Comparison of ENCODE assay signal across 20 cellular contexts in the genomic region with DNA sequence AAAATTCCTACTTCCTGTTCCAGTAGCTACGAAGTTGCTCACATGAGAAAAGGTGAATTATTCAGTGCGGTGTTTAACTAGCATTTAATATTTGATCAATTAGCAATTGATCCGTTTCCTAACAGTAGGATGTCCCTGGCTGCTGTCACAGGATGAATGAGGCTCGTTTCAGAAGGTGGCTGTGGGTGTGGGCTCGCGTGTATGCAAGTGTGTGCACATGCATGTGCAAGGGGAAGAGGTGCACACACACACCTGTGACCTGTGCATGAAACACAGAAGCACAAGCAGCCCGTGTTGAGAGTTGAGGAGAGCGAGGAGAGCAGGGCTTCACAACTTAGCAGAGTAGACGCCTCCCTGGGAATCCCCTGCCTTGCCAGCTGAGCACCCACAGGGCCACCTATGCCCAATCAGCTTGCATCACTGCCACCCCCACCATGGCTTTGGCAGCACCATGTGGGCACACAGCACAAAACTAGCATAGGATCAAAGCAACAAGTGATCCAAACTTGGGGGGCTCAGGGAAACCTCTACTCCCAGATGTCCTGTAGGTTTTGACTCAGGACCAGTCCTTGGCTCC.
A peak's percentile ranks its signal among the peaks of the same experiment; 100 is the strongest.
DNase-seq lines count a peak whose midpoint lies in the region; ATAC-seq and TF ChIP-seq lines count a peak whose summit lies in the region.
"Had no signal": no experiment of that assay in that cellular context is flagged by ENCODE, and none has a peak within 500 bp of the region (broad histone marks: within the 10 kb centered on the region; RNA-seq: fewer than 3 reads in every experiment).

No MANE protein-coding gene starts in this region.

- no peak overlapping the region for H2AFZ ChIP-seq in mammary epithelial cell (ENCODE audit: low read depth, low read length)
- H2AFZ ChIP-seq: GM23248 had no signal

- no peaks in the 10 kb centered on the region for H3K27me3 Mint-ChIP-seq in activated T-cell treated with anti-CD3 and anti-CD28 coated beads, Interleukin-2, amount 50 U/mL, for 4 hours (ENCODE audit: low read depth)
- H3K27me3 Mint-ChIP-seq: activated CD4-positive, alpha-beta T cell treated with anti-CD3 and anti-CD28 coated beads, Interleukin-2, amount 10 ng/mL, durations not matched to agents 7 days and 5 days had no signal

- no peaks in the 10 kb centered on the region for H3K9me3 Mint-ChIP-seq in activated T-cell treated with anti-CD3 and anti-CD28 coated beads, Interleukin-2, amount 50 U/mL, for 4 hours
- H3K9me3 Mint-ChIP-seq: activated CD4-positive, alpha-beta T cell treated with anti-CD3 and anti-CD28 coated beads, Interleukin-2, amount 10 ng/mL, durations not matched to agents 7 days and 5 days; CD8-positive, alpha-beta T cell; natural killer cell treated with Interleukin-12 subunit alpha and Interleukin-12 subunit beta and Interleukin-15 and Interleukin-18, amount 100 ng/mL, for 72 hours had no signal

- TF ChIP-seq POLR2A in spleen (IDR thresholded peaks at IDR 0.05), result no peak

- H3K27me3 ChIP-seq in spleen (replicated peaks in 1 of 7), result peaks cover 0 to 2% (median 0%) of the 10 kb centered on the region in 7 donors
- H3K27me3 ChIP-seq in mammary epithelial cell (ENCODE audit: insufficient read depth, low read length), result no peaks in the 10 kb centered on the region
- H3K27me3 ChIP-seq in A673 (replicated peaks; ENCODE audit: insufficient read depth, low read depth, low read length, poor library complexity), result no peaks in the 10 kb centered on the region
- H3K27me3 ChIP-seq: tibial artery had no signal

- peaks cover 6% of the 10 kb centered on the region for H3K4me1 Mint-ChIP-seq in activated T-cell treated with anti-CD3 and anti-CD28 coated beads, Interleukin-2, amount 50 U/mL, for 4 hours (ENCODE audit: low read depth)

- in situ Hi-C loops in mammary epithelial cell (cut with MboI; ENCODE audit: low sequenced_read_pairs in 2 of 2), result loop anchor here in 1 of 2 donors (25.0 kb wide), 1 partner anchor 749 kb away; no protein-coding TSS in a partner anchor

- CTCF ChIA-PET in mammary epithelial cell (lab: Charles Lee; ENCODE audit: low non-redundant PET) (no interaction called here), A673 (lab: Charles Lee) (no interaction called here)

- DNase-seq in activated naive CD4-positive, alpha-beta T cell treated with anti-CD3 and anti-CD28 coated beads, Interleukin-2, amount 50 U/mL, for 16 hours, result peak; percentile 30
- DNase-seq in activated naive CD4-positive, alpha-beta T cell (lab: John Stamatoyannopoulos, UW), result no peak
- DNase-seq in activated T-cell treated with anti-CD3 and anti-CD28 coated beads, Interleukin-2, amount 50 U/mL, for 4 hours, result no peak
- peak; percentile 37 for DNase-seq in spleen
- no peak for DNase-seq in kidney tubule cell (ENCODE audit: low spot score)
- DNase-seq in mammary epithelial cell, result no peak
- DNase-seq in SW 1271 (lab: John Stamatoyannopoulos, UW), result no peak
- no peak for DNase-seq in A673 (ENCODE audit: low spot score)
- DNase-seq: activated CD4-positive, alpha-beta T cell treated with anti-CD3 and anti-CD28 coated beads, Interleukin-2, amount 10 ng/mL, durations not matched to agents 7 days and 5 days; amygdala; CD8-positive, alpha-beta T cell; central memory CD4-positive, alpha-beta T cell; effector CD4-positive, alpha-beta T cell; GM23248; heart right ventricle; lower lobe of right lung had no signal

- H4K20me1 ChIP-seq in mammary epithelial cell (ENCODE audit: insufficient read depth, low read length), result no peaks in the 10 kb centered on the region

- peak; percentile 67 to 74 for ATAC-seq in activated T-cell treated with anti-CD3 and anti-CD28 coated beads, Interleukin-2, amount 50 U/mL, for 4 hours
- ATAC-seq: CD8-positive, alpha-beta T cell; heart right ventricle; HepG2; lower lobe of right lung; SK-N-SH treated with all-trans-retinoic acid at 6 μM for 48 hours had no signal

- no peaks in the 10 kb centered on the region for H3K36me3 Mint-ChIP-seq in activated T-cell treated with anti-CD3 and anti-CD28 coated beads, Interleukin-2, amount 50 U/mL, for 4 hours (ENCODE audit: insufficient read depth)
- H3K36me3 Mint-ChIP-seq: CD8-positive, alpha-beta T cell; natural killer cell treated with Interleukin-12 subunit alpha and Interleukin-12 subunit beta and Interleukin-15 and Interleukin-18, amount 100 ng/mL, for 72 hours had no signal

- no peak overlapping the region for H3K4me2 ChIP-seq in mammary epithelial cell (ENCODE audit: insufficient read depth, low read depth, low read length)

- no peak overlapping the region for H3K4me3 Mint-ChIP-seq in activated T-cell treated with anti-CD3 and anti-CD28 coated beads, Interleukin-2, amount 50 U/mL, for 4 hours
- H3K4me3 Mint-ChIP-seq: activated CD4-positive, alpha-beta T cell treated with anti-CD3 and anti-CD28 coated beads, Interleukin-2, amount 10 ng/mL, durations not matched to agents 7 days and 5 days; CD8-positive, alpha-beta T cell; natural killer cell treated with Interleukin-12 subunit alpha and Interleukin-12 subunit beta and Interleukin-15 and Interleukin-18, amount 100 ng/mL, for 72 hours had no signal

- H3K36me3 ChIP-seq in spleen, result no peaks in the 10 kb centered on the region
- no peaks in the 10 kb centered on the region for H3K36me3 ChIP-seq in mammary epithelial cell (ENCODE audit: insufficient read depth, low read length)
- no peaks in the 10 kb centered on the region for H3K36me3 ChIP-seq in A673 (ENCODE audit: insufficient read depth, low read length, poor library complexity, severe bottlenecking)
- H3K36me3 ChIP-seq: heart right ventricle, lower lobe of right lung, tibial artery had no signal

- dilution Hi-C loops in mammary epithelial cell (cut with HindIII; ENCODE audit: low sequenced_read_pairs), result no loop called here

- H3K4me3 ChIP-seq in spleen, result no peak overlapping the region
- no peak overlapping the region for H3K4me3 ChIP-seq in mammary epithelial cell (replicated peaks in 1 of 3; ENCODE audit: insufficient read depth in 1 of 3, low read depth in 2 of 3, low read length in 3 of 3)
- H3K4me3 ChIP-seq in A673 (ENCODE audit: low read depth, low read length, poor library complexity, severe bottlenecking), result no peak overlapping the region
- H3K4me3 ChIP-seq: GM23248, heart right ventricle, lower lobe of right lung, tibial artery had no signal

- H3K9me3 ChIP-seq in spleen, result peaks cover 0 to 7% (median 0%) of the 10 kb centered on the region in 8 donors
- H3K9me3 ChIP-seq in mammary epithelial cell (replicated peaks; ENCODE audit: insufficient read depth, low read length), result peaks cover 2% of the 10 kb centered on the region
- H3K9me3 ChIP-seq in A673 (ENCODE audit: low read depth, low read length, poor library complexity, severe bottlenecking), result no peaks in the 10 kb centered on the region
- H3K9me3 ChIP-seq: heart right ventricle, lower lobe of right lung, tibial artery had no signal

- intact Hi-C loops in spleen (cut with DNase I; ENCODE audit: low total_unique reads), result loop anchor here (10.0 kb wide), 1 partner anchor 106 kb away; no protein-coding TSS in a partner anchor
- intact Hi-C loops in mammary epithelial cell (cut with micrococcal nuclease), result loop anchor here (10.0 kb wide), 1 partner anchor 206 kb away; no protein-coding TSS in a partner anchor
- intact Hi-C loops in A673 (cut with micrococcal nuclease; ENCODE audit: unreplicated experiment), result no loop called here

- H3K9ac ChIP-seq in mammary epithelial cell (ENCODE audit: insufficient read depth, low read length), result no peak overlapping the region
- H3K9ac ChIP-seq: GM23248 had no signal

- TF ChIP-seq CTCF in spleen (IDR thresholded peaks at IDR 0.05 in 8 of 11, conservative IDR thresholded peaks at IDR 0.05 in 3 of 11) (no peak), mammary epithelial cell (conservative IDR thresholded peaks at IDR 0.05 in 1 of 2, IDR thresholded peaks at IDR 0.05 in 1 of 2; ENCODE audit: extremely low read depth in 1 of 2, insufficient read depth in 1 of 2, low read depth in 1 of 2, low read length in 2 of 2) (no peak), A673 (conservative IDR thresholded peaks at IDR 0.05; ENCODE audit: low read depth, low read length) (no peak)

- 60 to 70% (median 69%) methylated on average over 9 of the region's 9 CpGs for WGBS in spleen, 5 donors
- WGBS in mammary epithelial cell (ENCODE audit: low coverage, missing lambda C conversion rate), result 64% methylated on average over 9 of the region's 9 CpGs

- no peaks in the 10 kb centered on the region for H3K79me2 ChIP-seq in mammary epithelial cell (ENCODE audit: insufficient read depth, low read length)

- BruUV-seq in mammary epithelial cell (replicated peaks; lab: Mats Ljungman, UMichigan), result no TSS peak
- BruUV-seq in A673 (replicated peaks; lab: Mats Ljungman, UMichigan), result no TSS peak

- H3K4me1 ChIP-seq in spleen (no peaks in the 10 kb centered on the region), mammary epithelial cell (ENCODE audit: insufficient read depth, low read length) (no peaks in the 10 kb centered on the region), A673 (ENCODE audit: insufficient read depth, low read length, poor library complexity, severe bottlenecking) (peaks cover 13% of the 10 kb centered on the region)
- H3K4me1 ChIP-seq: heart right ventricle, lower lobe of right lung, tibial artery had no signal

- POLR2A ChIA-PET in A673 (lab: Charles Lee; ENCODE audit: low non-redundant PET), result no interaction called here

- H3K27ac ChIP-seq in spleen (no peak overlapping the region), mammary epithelial cell (ENCODE audit: insufficient read depth, low read depth, low read length) (no peak overlapping the region), A673 (ENCODE audit: low read depth, low read length, poor library complexity, severe bottlenecking) (no peak overlapping the region)
- H3K27ac ChIP-seq: GM23248, heart right ventricle, lower lobe of right lung, tibial artery had no signal

Comparison
In these comparisons a context has a peak if more than half of its experiments do, and no peak if none do; other contexts are left out.
1. DNase-seq: peak in activated naive CD4-positive, alpha-beta T cell treated with anti-CD3 and anti-CD28 coated beads, Interleukin-2, amount 50 U/mL, for 16 hours (single experiment) and spleen (single experiment); none in activated naive CD4-positive, alpha-beta T cell (0 of 4), activated T-cell treated with anti-CD3 and anti-CD28 coated beads, Interleukin-2, amount 50 U/mL, for 4 hours (single experiment), kidney tubule cell (single experiment), mammary epithelial cell (single experiment), SW 1271 (0 of 2) and A673 (single experiment).